Comparison of ENCODE assay signal across 27 cellular contexts in genomic region chr2:147425437-147426038, GRCh38.
A peak's percentile ranks its signal among the peaks of the same experiment; 100 is the strongest.
DNase-seq lines count a peak whose midpoint lies in the region; ATAC-seq and TF ChIP-seq lines count a peak whose summit lies in the region.
"Had no signal": no experiment of that assay in that cellular context is flagged by ENCODE, and none has a peak within 500 bp of the region (broad histone marks: within the 10 kb centered on the region; RNA-seq: fewer than 3 reads in every experiment).

No MANE protein-coding gene starts in this region.

- H3K9me3 ChIP-seq in mucosa of descending colon: no peaks in the 10 kb centered on the region
- H3K9me3 ChIP-seq: SK-N-SH had no signal

- H3K4me1 ChIP-seq in mucosa of descending colon (ENCODE audit: low read depth): no peaks in the 10 kb centered on the region

- no peaks in the 10 kb centered on the region for H3K36me3 ChIP-seq in mucosa of descending colon (ENCODE audit: low read depth)

- H3K4me3 ChIP-seq in mucosa of descending colon: no peak overlapping the region
- H3K4me3 ChIP-seq: GM23248 had no signal

- H3K27me3 Mint-ChIP-seq in glutamatergic neuron (ENCODE audit: unreplicated experiment): no peaks in the 10 kb centered on the region
- H3K27me3 Mint-ChIP-seq: IgD-negative memory B cell had no signal

- intact Hi-C loops in mucosa of descending colon (cut with DNase I, micrococcal nuclease): no loop called here

- no peaks in the 10 kb centered on the region for H3K9me3 Mint-ChIP-seq in glutamatergic neuron (ENCODE audit: unreplicated experiment)
- H3K9me3 Mint-ChIP-seq: CD8-positive, alpha-beta T cell; stimulated activated effector memory CD8-positive, alpha-beta T cell treated with anti-CD3 and anti-CD28 coated beads, Interleukin-12 subunit alpha, Interleukin-12 subunit beta, amount 100 ng/mL, for 72 hours had no signal

- H3K36me3 Mint-ChIP-seq in glutamatergic neuron (ENCODE audit: unreplicated experiment): no peaks in the 10 kb centered on the region
- H3K36me3 Mint-ChIP-seq: CD8-positive, alpha-beta T cell; stimulated activated effector memory CD8-positive, alpha-beta T cell treated with anti-CD3 and anti-CD28 coated beads, Interleukin-12 subunit alpha, Interleukin-12 subunit beta, amount 100 ng/mL, for 72 hours had no signal

- TF ChIP-seq CTCF in mucosa of descending colon (IDR thresholded peaks at IDR 0.05) (no peak), glutamatergic neuron (IDR thresholded peaks at IDR 0.05; ENCODE audit: partially characterized antibody, unreplicated experiment) (no peak)

- peak; percentile 40 for DNase-seq in Ammon's horn (ENCODE audit: low spot score)
- DNase-seq in OCI-M1 (lab: John Stamatoyannopoulos, UW): peak; percentile 16
- DNase-seq in glomerular visceral epithelial cell (ENCODE audit: extremely low spot score): peak; percentile 8
- DNase-seq in mucosa of descending colon: peak in 1 of 3 donors; percentile 26
- DNase-seq in activated effector memory CD4-positive, alpha-beta T cell treated with Interleukin-2 at 50 U/mL for 16 hours: no peak
- no peak for DNase-seq in islet precursor cell
- no peak for DNase-seq in glutamatergic neuron
- DNase-seq in NCI-H510A treated with DMSO at 0.1 percent for 48 hours (lab: John Stamatoyannopoulos, UW): no peak
- DNase-seq: activated CD4-positive, alpha-beta T cell treated with anti-CD3 and anti-CD28 coated beads for 4 hours; activated gamma-delta T cell treated with Interleukin-2 at 50 U/mL for 16 hours; activated T-cell treated with anti-CD3 and anti-CD28 coated beads, Interleukin-2, amount 50 U/mL, for 1 hour; CD8-positive, alpha-beta T cell; head of caudate nucleus; left cardiac atrium; mesendoderm; naive thymus-derived CD4-positive, alpha-beta T cell; NCI-H2029 treated with DMSO at 0.1 percent for 48 hours; NCI-H2227 treated with DMSO at 0.1 percent for 48 hours; nucleus accumbens; SK-N-SH; stimulated activated CD4-positive, alpha-beta T cell treated with anti-CD3 and anti-CD28 coated beads, Interleukin-12 subunit alpha, Interleukin-12 subunit beta, amount 100 ng/mL, for 4 hours; stimulated activated CD4-positive, alpha-beta T cell treated with anti-CD3 and anti-CD28 coated beads, Interleukin-4, amount 100 ng/mL, for 1 hour; trophoblast cell had no signal

- no peak overlapping the region for H3K27ac Mint-ChIP-seq in glutamatergic neuron (ENCODE audit: unreplicated experiment)
- H3K27ac Mint-ChIP-seq: CD8-positive, alpha-beta T cell; IgD-negative memory B cell; naive thymus-derived CD4-positive, alpha-beta T cell; stimulated activated effector memory CD8-positive, alpha-beta T cell treated with anti-CD3 and anti-CD28 coated beads, Interleukin-12 subunit alpha, Interleukin-12 subunit beta, amount 100 ng/mL, for 72 hours; T-helper 1 cell treated with Interleukin-12 subunit alpha and Interleukin-12 subunit beta and Interleukin-4 antibody, amounts not matched to agents 30 μg/mL and 1 μg/mL, for 36 hours had no signal

- H3K4me3 Mint-ChIP-seq in glutamatergic neuron (ENCODE audit: unreplicated experiment): no peak overlapping the region
- H3K4me3 Mint-ChIP-seq: CD8-positive, alpha-beta T cell; IgD-negative memory B cell; naive thymus-derived CD4-positive, alpha-beta T cell; stimulated activated effector memory CD8-positive, alpha-beta T cell treated with anti-CD3 and anti-CD28 coated beads, Interleukin-12 subunit alpha, Interleukin-12 subunit beta, amount 100 ng/mL, for 72 hours; T-helper 1 cell treated with Interleukin-12 subunit alpha and Interleukin-12 subunit beta and Interleukin-4 antibody, amounts not matched to agents 30 μg/mL and 1 μg/mL, for 36 hours had no signal

- peaks cover 1% of the 10 kb centered on the region for H3K4me1 Mint-ChIP-seq in glutamatergic neuron (ENCODE audit: low read depth, unreplicated experiment)
- H3K4me1 Mint-ChIP-seq: IgD-negative memory B cell; naive thymus-derived CD4-positive, alpha-beta T cell; stimulated activated effector memory CD8-positive, alpha-beta T cell treated with anti-CD3 and anti-CD28 coated beads, Interleukin-12 subunit alpha, Interleukin-12 subunit beta, amount 100 ng/mL, for 72 hours had no signal

- peak; percentile 92 for ATAC-seq in mucosa of descending colon
- ATAC-seq: CD8-positive, alpha-beta T cell; naive thymus-derived CD4-positive, alpha-beta T cell; stimulated activated effector memory CD8-positive, alpha-beta T cell treated with anti-CD3 and anti-CD28 coated beads, Interleukin-12 subunit alpha, Interleukin-12 subunit beta, amount 100 ng/mL, for 72 hours had no signal

Comparison
In these comparisons a context has a peak if more than half of its experiments do, and no peak if none do; other contexts are left out.
1. DNase-seq: peak in Ammon's horn (single experiment), OCI-M1 (single experiment) and glomerular visceral epithelial cell (single experiment); none in activated effector memory CD4-positive, alpha-beta T cell treated with Interleukin-2 at 50 U/mL for 16 hours (single experiment), islet precursor cell (single experiment), glutamatergic neuron (single experiment) and NCI-H510A treated with DMSO at 0.1 percent for 48 hours (single experiment).